In genomic region chr1:54309631-54310366, GRCh38 we compare ENCODE assay signal across 14 cellular contexts.
DNase-seq lines count a peak whose midpoint lies in the region; ATAC-seq and FAIRE-seq lines count a peak whose summit lies in the region.
"Had no signal": no experiment of that assay in that cellular context is flagged by ENCODE, and none has a peak within 500 bp of the region (broad histone marks: within the 10 kb centered on the region; RNA-seq: fewer than 3 reads in every experiment).

No MANE protein-coding gene starts in this region.

- H3K36me3 Mint-ChIP-seq in T-cell = no peaks in the 10 kb centered on the region

- peaks cover 18% of the 10 kb centered on the region for H3K36me3 ChIP-seq in KOPT-K1 (ENCODE audit: insufficient read depth, low read length)
- H3K36me3 ChIP-seq: right lobe of liver had no signal

- H3K4me1 Mint-ChIP-seq in T-cell = peaks cover 79 to 84% (median 83%) of the 10 kb centered on the region in 3 donors

- H3K27ac Mint-ChIP-seq in T-cell = peak overlapping the region; percentile 72 to 81

- POLR2A ChIA-PET in T-cell (lab: Charles Lee) = interaction anchor here (0.5 to 0.6 kb wide), 3 partner anchors 34 to 418 kb away, joined by 3 to 5 read pairs (median 3); no protein-coding TSS in a partner anchor

- no peak for FAIRE-seq in frontal cortex (lab: Jason Lieb, UNC)
- FAIRE-seq: H54, kidney had no signal

- DNase-seq in Ammon's horn (ENCODE audit: low spot score) (peak; percentile 71), T-cell (no peak), left lobe of liver (ENCODE audit: low spot score) (no peak), LoVo (ENCODE audit: low spot score) (no peak), frontal cortex (ENCODE audit: low spot score in 2 of 2) (no peak)
- DNase-seq in stimulated activated CD4-positive, alpha-beta T cell treated with anti-CD3 and anti-CD28 coated beads, Interleukin-4, amount 100 ng/mL, for 24 hours = no peak
- DNase-seq: dermis blood vessel endothelial cell, kidney, PC-3, right lobe of liver had no signal

- H3K27me3 Mint-ChIP-seq in T-cell = no peaks in the 10 kb centered on the region

- H3K4me3 Mint-ChIP-seq in T-cell = peak overlapping the region in 2 of 3 donors; percentile 47 to 65

- no peaks in the 10 kb centered on the region for H3K9me3 Mint-ChIP-seq in T-cell

- CTCF ChIA-PET in T-cell (lab: Charles Lee) = interaction anchor here in 1 of 2 donors (0.7 kb wide), 2 partner anchors 173 to 178 kb away, joined by 3 to 6 read pairs; no protein-coding TSS in a partner anchor

- peak overlapping the region; percentile 40 for H3K27ac ChIP-seq in KOPT-K1 (ENCODE audit: low read depth, low read length, poor library complexity, severe bottlenecking)
- H3K27ac ChIP-seq: C4-2B, right lobe of liver had no signal

- peak in 1 of 4 experiments; percentile 7 for ATAC-seq in T-cell (replicated peaks in 1 of 4)
- peak; percentile 30 for ATAC-seq in left lobe of liver
- ATAC-seq in HG02763 (IDR thresholded peaks at IDR 0.05; ENCODE audit: unreplicated experiment) = no peak
- ATAC-seq: PC-3 had no signal

- H3K9me3 ChIP-seq in KOPT-K1 (ENCODE audit: insufficient read depth, low read length, poor library complexity, severe bottlenecking) = no peaks in the 10 kb centered on the region
- H3K9me3 ChIP-seq: right lobe of liver had no signal
